In the genomic region with DNA sequence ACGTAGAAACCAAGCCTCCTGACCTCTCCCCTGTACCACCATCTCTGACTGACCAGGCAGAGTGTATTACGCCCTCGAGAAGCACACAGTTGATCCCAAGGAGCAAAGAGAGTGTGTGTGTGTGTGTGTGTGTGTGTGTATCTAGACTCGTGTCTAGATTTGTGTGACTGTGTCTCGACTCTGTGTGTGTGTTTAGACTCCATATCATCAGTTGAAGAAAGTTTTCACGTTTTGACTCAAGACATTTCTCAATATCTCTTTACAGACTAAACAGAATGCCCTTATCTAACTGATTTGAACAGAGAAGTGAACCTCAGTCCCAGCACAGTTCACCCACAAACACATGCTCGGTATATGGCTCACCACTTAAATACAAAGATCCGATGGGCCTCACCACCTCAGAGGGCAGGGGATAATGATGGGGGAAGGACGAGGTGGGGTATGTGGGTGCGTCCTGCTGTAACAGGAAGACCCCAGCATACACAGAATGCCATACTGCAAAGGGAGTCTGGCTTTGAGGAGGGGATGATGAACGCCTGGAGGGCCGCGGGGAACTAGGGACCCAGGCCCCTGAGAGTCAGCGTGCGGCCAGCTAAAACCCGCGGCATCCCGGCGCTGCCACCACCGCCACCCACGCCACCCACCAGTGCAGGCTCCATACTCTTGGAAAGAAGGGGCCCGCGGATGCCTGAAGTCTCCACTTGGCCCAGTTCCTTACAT, we compare ENCODE assay signal across 8 cellular contexts. TPM values are rescaled to one million over a fixed set of nuclear protein-coding genes. Genes with fewer than 3 reads are reported as not detected.
A peak's percentile ranks its signal among the peaks of the same experiment; 100 is the strongest.
DNase-seq lines count a peak whose midpoint lies in the region; ATAC-seq and TF ChIP-seq lines count a peak whose summit lies in the region.

No MANE protein-coding gene starts in this region.

- no peaks in the 10 kb centered on the region for H3K9me2 ChIP-seq in PC-3 (replicated peaks; ENCODE audit: low read length)

- peaks cover 7% of the 10 kb centered on the region for H3K4me1 Mint-ChIP-seq in MCF 10A (ENCODE audit: insufficient read depth, unreplicated experiment)

- POLR2A ChIA-PET in PC-3 (lab: Charles Lee; ENCODE audit: unreplicated experiment) = no interaction called here
- POLR2A ChIA-PET in MCF 10A (lab: Yijun Ruan, JAX) = interaction anchor here (1.2 to 1.5 kb wide), 4 partner anchors 9 to 32 kb away, joined by 3 to 6 read pairs (median 3); no protein-coding TSS in a partner anchor

- CTCF ChIA-PET in PC-3 (lab: Charles Lee) (no interaction called here), MCF 10A (lab: Yijun Ruan, JAX) (interaction anchor here (0.6 to 0.7 kb wide), 4 partner anchors 14 to 736 kb away, joined by 3 to 4 read pairs (median 4); no protein-coding TSS in a partner anchor)

- peak; percentile 18 to 31 for ATAC-seq in activated CD4-positive, CD25-positive, alpha-beta regulatory T cell treated with anti-CD3 and anti-CD28 coated beads, Interleukin-2, amount 50 U/mL, for 24 hours
- peak; percentile 12 for ATAC-seq in HG02610 (IDR thresholded peaks at IDR 0.05; ENCODE audit: unreplicated experiment)
- ATAC-seq in PC-3 = peak; percentile 12
- peak; percentile 24 for ATAC-seq in left lobe of liver

- no peak for TF ChIP-seq CTCF in PC-3 (conservative IDR thresholded peaks at IDR 0.05; ENCODE audit: low read depth, low read length)
- no peak for TF ChIP-seq CTCF in MCF 10A (IDR thresholded peaks at IDR 0.05; ENCODE audit: unreplicated experiment)

- intact Hi-C loops in PC-3 (cut with micrococcal nuclease) = no loop called here
- intact Hi-C loops in MCF 10A (cut with micrococcal nuclease) = no loop called here

- H3K4me1 ChIP-seq in PC-3 (ENCODE audit: insufficient read depth, low read length) = peaks cover 6% of the 10 kb centered on the region; the same call in 1 of the 2 replicates

- H3F3A ChIP-seq in PC-3 (ENCODE audit: low read length, unreplicated experiment) = no peaks in the 10 kb centered on the region

- H3K9me3 ChIP-seq in PC-3 (ENCODE audit: low read length) = no peaks in the 10 kb centered on the region

- peak overlapping the region; percentile 88 for H3K9ac ChIP-seq in PC-3 (ENCODE audit: low read length)

- BruUV-seq in PC-3 (replicated peaks; lab: Mats Ljungman, UMichigan) (TSS peak; percentile 32), MCF 10A (replicated peaks; lab: Mats Ljungman, UMichigan) (no TSS peak)

- H3K27me3 ChIP-seq in PC-3 (ENCODE audit: low read length) = no peaks in the 10 kb centered on the region

- peak overlapping the region; percentile 98 for H3K4me3 ChIP-seq in PC-3 (ENCODE audit: low read length)

- H3K9me3 Mint-ChIP-seq in MCF 10A (ENCODE audit: unreplicated experiment) = peaks cover 7% of the 10 kb centered on the region

- no peak for DNase-seq in activated CD4-positive, CD25-positive, alpha-beta regulatory T cell (lab: John Stamatoyannopoulos, UW)
- peak; percentile 6 for DNase-seq in PC-3
- DNase-seq in MCF 10A (ENCODE audit: unreplicated experiment) = peak; percentile 21
- DNase-seq in left lobe of liver (ENCODE audit: low spot score) = peak; percentile 53
- DNase-seq in stimulated activated CD4-positive, alpha-beta T cell treated with anti-CD3 and anti-CD28 coated beads, TNF-alpha, amount 100 ng/mL, for 48 hours (ENCODE audit: low read depth in 3 of 3) = peak in 2 of 3 donors; percentile 3 to 13
- DNase-seq in NCI-H1436 (lab: John Stamatoyannopoulos, UW) = no peak

- peak overlapping the region; percentile 86 for H3K27ac Mint-ChIP-seq in MCF 10A (ENCODE audit: low read depth, unreplicated experiment)

- H3K27me3 Mint-ChIP-seq in MCF 10A (ENCODE audit: insufficient read depth, unreplicated experiment) = no peaks in the 10 kb centered on the region

- H3K79me2 ChIP-seq in PC-3 (ENCODE audit: low read length) = peaks cover 37% of the 10 kb centered on the region

- H3K36me3 Mint-ChIP-seq in MCF 10A (ENCODE audit: insufficient read depth, unreplicated experiment) = peaks cover 30% of the 10 kb centered on the region

- peak overlapping the region; percentile 67 for H2AFZ ChIP-seq in PC-3 (ENCODE audit: low read length)

- H3K36me3 ChIP-seq in PC-3 (ENCODE audit: low read depth, low read length) = peaks cover 21% of the 10 kb centered on the region

- H3K4me3 Mint-ChIP-seq in MCF 10A (ENCODE audit: unreplicated experiment) = peak overlapping the region; percentile 83

- peak overlapping the region; percentile 97 for H3K4me2 ChIP-seq in PC-3 (ENCODE audit: low read length)

- no peaks in the 10 kb centered on the region for H4K20me1 ChIP-seq in PC-3 (ENCODE audit: low read length)

- no peak overlapping the region for H3K27ac ChIP-seq in PC-3 (ENCODE audit: low read length)

RNA-seq across cellular contexts. Expression of a gene that starts 0.8 kb away (rescaled TPM):
- total RNA-seq in PC-3 (2014; rRNA removed) (63.4 and 70.3 TPM in 2 replicates), MCF 10A (2022) (91.0 and 94.8 TPM in 2 replicates), left lobe of liver (38.7 TPM)

RNA-seq across cellular contexts. Expression of a gene that starts 38.0 kb away (rescaled TPM):
- total RNA-seq in PC-3 (2014; rRNA removed) (14.5 and 21.8 TPM in 2 replicates), MCF 10A (2022) (32.5 and 37.3 TPM in 2 replicates), left lobe of liver (17.8 TPM)

Comparison
In these comparisons a context has a peak if more than half of its experiments do, and no peak if none do; other contexts are left out.
1. DNase-seq: peak in PC-3 (single experiment), MCF 10A (single experiment), left lobe of liver (single experiment) and stimulated activated CD4-positive, alpha-beta T cell treated with anti-CD3 and anti-CD28 coated beads, TNF-alpha, amount 100 ng/mL, for 48 hours (2 of 3); none in activated CD4-positive, CD25-positive, alpha-beta regulatory T cell (0 of 4) and NCI-H1436 (single experiment).
2. Peak in every context shown above with its lines, with median percentiles within 50 percentile points of each other: ATAC-seq.